Comparison of ENCODE assay signal across 9 cellular contexts in genomic region chr12:4649358-4649661, GRCh38. TPM values are rescaled to one million over a fixed set of nuclear protein-coding genes. Genes with fewer than 3 reads are reported as not detected.
DNase-seq lines count a peak whose midpoint lies in the region; ATAC-seq, FAIRE-seq and TF ChIP-seq lines count a peak whose summit lies in the region.
"Had no signal": no experiment of that assay in that cellular context is flagged by ENCODE, and none has a peak within 500 bp of the region (broad histone marks: within the 10 kb centered on the region; RNA-seq: fewer than 3 reads in every experiment).

No MANE protein-coding gene starts in this region.

- H3K9ac ChIP-seq in kidney (ENCODE audit: low read length in 2 of 2), result peak overlapping the region; percentile 92 to 96

- H3K36me3 ChIP-seq in kidney (ENCODE audit: control insufficient read depth in 1 of 2, insufficient read depth in 2 of 2, low read length in 2 of 2) (no peaks in the 10 kb centered on the region), suprapubic skin (no peaks in the 10 kb centered on the region)

- no peaks in the 10 kb centered on the region for H3K9me3 ChIP-seq in kidney (ENCODE audit: control insufficient read depth in 1 of 2, low read length in 2 of 2)
- H3K9me3 ChIP-seq in suprapubic skin, result no peaks in the 10 kb centered on the region

- H3K4me3 ChIP-seq in kidney (ENCODE audit: low read length in 2 of 2), result peak overlapping the region; percentile 98 to 99
- H3K4me3 ChIP-seq in suprapubic skin, result peak overlapping the region; percentile 88

- FAIRE-seq in kidney (lab: Jason Lieb, UNC), result no peak

- no peak for TF ChIP-seq POLR2A in suprapubic skin (IDR thresholded peaks at IDR 0.05)

- DNase-seq in DMS79 (lab: John Stamatoyannopoulos, UW) (peak; percentile 27), DMS79 treated with DMSO at 0.1 percent for 48 hours (lab: John Stamatoyannopoulos, UW) (no peak), kidney (no peak), suprapubic skin (ENCODE audit: low spot score in 2 of 2) (no peak), SIG-M5 (lab: John Stamatoyannopoulos, UW) (no peak)
- DNase-seq in activated naive CD8-positive, alpha-beta T cell treated with anti-CD3 and anti-CD28 coated beads, Interleukin-2, amount 50 U/mL, for 24 hours, result no peak
- no peak for DNase-seq in effector CD4-positive, alpha-beta T cell

- TF ChIP-seq CTCF in kidney (IDR thresholded peaks at IDR 0.05; ENCODE audit: borderline replicate concordance, extremely low read depth, insufficient read depth) (no peak), suprapubic skin (IDR thresholded peaks at IDR 0.05) (no peak)

- H3K27ac ChIP-seq in kidney (ENCODE audit: low read depth in 2 of 2, low read length in 2 of 2) (peak overlapping the region; percentile 84 to 93), suprapubic skin (peak overlapping the region; percentile 91)

- H3K4me3 Mint-ChIP-seq in activated naive CD8-positive, alpha-beta T cell treated with anti-CD3 and anti-CD28 coated beads, Interleukin-2, amount 50 U/mL, for 24 hours, result peak overlapping the region; percentile 95

- H3K27ac Mint-ChIP-seq in activated naive CD8-positive, alpha-beta T cell treated with anti-CD3 and anti-CD28 coated beads, Interleukin-2, amount 50 U/mL, for 24 hours, result peak overlapping the region; percentile 94

- intact Hi-C loops in kidney (cut with DNase I), result no loop called here

- H3K27me3 Mint-ChIP-seq in activated naive CD8-positive, alpha-beta T cell treated with anti-CD3 and anti-CD28 coated beads, Interleukin-2, amount 50 U/mL, for 24 hours, result no peaks in the 10 kb centered on the region

- no peak for ATAC-seq in activated naive CD8-positive, alpha-beta T cell treated with anti-CD3 and anti-CD28 coated beads, Interleukin-2, amount 50 U/mL, for 24 hours
- ATAC-seq in GM21515 (IDR thresholded peaks at IDR 0.05; ENCODE audit: unreplicated experiment), result no peak

- H3K4me1 ChIP-seq in kidney (ENCODE audit: control insufficient read depth in 1 of 2, insufficient read depth in 1 of 2, low read depth in 1 of 2, low read length in 2 of 2), result peaks cover 10 to 14% of the 10 kb centered on the region in 2 donors
- peaks cover 31% of the 10 kb centered on the region for H3K4me1 ChIP-seq in suprapubic skin

- H3K9me3 Mint-ChIP-seq in activated naive CD8-positive, alpha-beta T cell treated with anti-CD3 and anti-CD28 coated beads, Interleukin-2, amount 50 U/mL, for 24 hours, result no peaks in the 10 kb centered on the region

- no peak for TF ChIP-seq EP300 in suprapubic skin (IDR thresholded peaks at IDR 0.05)

- peaks cover 6% of the 10 kb centered on the region for H3K36me3 Mint-ChIP-seq in activated naive CD8-positive, alpha-beta T cell treated with anti-CD3 and anti-CD28 coated beads, Interleukin-2, amount 50 U/mL, for 24 hours (ENCODE audit: low read depth)

- WGBS in suprapubic skin, result 0% methylated on average over 6 of the region's 6 CpGs

- peaks cover 49% of the 10 kb centered on the region for H3K4me1 Mint-ChIP-seq in activated naive CD8-positive, alpha-beta T cell treated with anti-CD3 and anti-CD28 coated beads, Interleukin-2, amount 50 U/mL, for 24 hours

- no peaks in the 10 kb centered on the region for H3K27me3 ChIP-seq in suprapubic skin

RNA-seq across cellular contexts. Expression of gene NDUFA9, which starts 0.4 kb away (rescaled TPM):
- total RNA-seq in kidney (96.9 TPM), suprapubic skin (10 to 100 TPM; 29.2 to 54.2 (median 38.1) TPM)
- polyA plus RNA-seq in kidney (ENCODE audit: insufficient read depth, low read depth, low replicate concordance), result 250 TPM

RNA-seq across cellular contexts. Expression of gene AKAP3, which starts 0.5 kb away (rescaled TPM):
- 2.7 TPM for total RNA-seq in kidney
- 2.3 TPM for polyA plus RNA-seq in kidney (ENCODE audit: insufficient read depth, low read depth, low replicate concordance)
- total RNA-seq in suprapubic skin, result 1 to 10 TPM; 1.2 to 1.9 (median 1.5) TPM
- total RNA-seq: A172 had no signal
